ENCODE assay signal across 11 cellular contexts in the genomic region with DNA sequence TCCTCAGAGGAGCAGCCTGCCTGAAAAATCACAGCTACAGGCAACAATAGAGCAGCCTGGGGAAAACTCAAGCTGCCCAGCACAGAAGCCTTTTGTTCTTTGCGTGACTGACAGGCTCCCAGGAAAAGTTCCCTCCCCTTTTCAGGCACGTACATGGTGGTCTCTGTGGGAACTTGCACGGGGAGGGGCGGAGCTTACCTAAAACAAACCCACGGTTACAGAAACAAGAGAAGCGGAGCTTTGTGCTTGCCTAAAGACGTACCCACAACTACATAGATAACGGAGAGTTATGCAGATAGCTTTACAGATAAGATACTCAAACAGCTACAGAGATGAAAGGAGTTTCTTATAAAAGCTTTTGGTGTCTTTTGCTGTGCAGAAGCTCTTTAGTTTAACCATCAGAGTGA. TPM values are rescaled to one million over a fixed set of nuclear protein-coding genes. Genes with fewer than 3 reads are reported as not detected.
DNase-seq lines count a peak whose midpoint lies in the region; ATAC-seq and TF ChIP-seq lines count a peak whose summit lies in the region.
"Had no signal": no experiment of that assay in that cellular context is flagged by ENCODE, and none has a peak within 500 bp of the region (broad histone marks: within the 10 kb centered on the region; RNA-seq: fewer than 3 reads in every experiment).

No MANE protein-coding gene starts in this region.

- no peak overlapping the region for H2AFZ ChIP-seq in GM23338

- DNase-seq in GM23338 (ENCODE audit: low spot score): peak; percentile 81
- DNase-seq in RPMI7951 (ENCODE audit: low read depth): peak; percentile 34
- DNase-seq in central memory CD8-positive, alpha-beta T cell (ENCODE audit: low spot score in 2 of 2): no peak
- DNase-seq in neural crest cell (ENCODE audit: low read depth, low spot score): peak; percentile 67
- no peak for DNase-seq in NCI-H2029 (lab: John Stamatoyannopoulos, UW)
- no peak for DNase-seq in suprapubic skin (ENCODE audit: low spot score in 2 of 2)
- DNase-seq in activated gamma-delta T cell (lab: John Stamatoyannopoulos, UW): no peak
- DNase-seq: NCI-H187, sigmoid colon had no signal

- H3K4me3 Mint-ChIP-seq in GM23338: no peak overlapping the region
- H3K4me3 Mint-ChIP-seq in central memory CD8-positive, alpha-beta T cell: peak overlapping the region; percentile 8
- peak overlapping the region; percentile 50 for H3K4me3 Mint-ChIP-seq in neural crest cell

- H3K36me3 Mint-ChIP-seq in GM23338 (ENCODE audit: low read depth) (peaks cover 10% of the 10 kb centered on the region; the same call in 2 of the 3 replicates), neural crest cell (ENCODE audit: low read depth) (peaks cover 3% of the 10 kb centered on the region)
- peaks cover 11% of the 10 kb centered on the region for H3K36me3 Mint-ChIP-seq in central memory CD8-positive, alpha-beta T cell (ENCODE audit: insufficient read depth)

- H3K9me3 Mint-ChIP-seq in GM23338 (no peaks in the 10 kb centered on the region), neural crest cell (no peaks in the 10 kb centered on the region)
- H3K9me3 Mint-ChIP-seq in central memory CD8-positive, alpha-beta T cell: no peaks in the 10 kb centered on the region

- H3K9me2 ChIP-seq in GM23338 (ENCODE audit: insufficient read depth): no peaks in the 10 kb centered on the region

- peak overlapping the region; percentile 56; the same call in 1 of the 2 replicates for H3K27ac Mint-ChIP-seq in GM23338
- H3K27ac Mint-ChIP-seq in central memory CD8-positive, alpha-beta T cell (ENCODE audit: low read depth): no peak overlapping the region
- H3K27ac Mint-ChIP-seq in neural crest cell (ENCODE audit: unreplicated experiment): peak overlapping the region; percentile 23

- no peaks in the 10 kb centered on the region for H3F3A ChIP-seq in GM23338 (replicated peaks; ENCODE audit: low read depth)

- H3K4me3 ChIP-seq in GM23338 (no peak overlapping the region), suprapubic skin (no peak overlapping the region)
- H3K4me3 ChIP-seq: sigmoid colon had no signal

- no peak for TF ChIP-seq CTCF in GM23338 (conservative IDR thresholded peaks at IDR 0.05; ENCODE audit: low read depth in 2 of 2)
- TF ChIP-seq CTCF in neural crest cell (conservative IDR thresholded peaks at IDR 0.05): no peak
- no peak for TF ChIP-seq CTCF in suprapubic skin (IDR thresholded peaks at IDR 0.05)

- H3K79me2 ChIP-seq in GM23338 (replicated peaks; ENCODE audit: insufficient read depth): no peaks in the 10 kb centered on the region

- H3K4me1 ChIP-seq in GM23338 (ENCODE audit: insufficient read depth): peaks cover 9% of the 10 kb centered on the region; the same call in 1 of the 2 replicates
- peaks cover 7% of the 10 kb centered on the region for H3K4me1 ChIP-seq in suprapubic skin
- H3K4me1 ChIP-seq: sigmoid colon had no signal

- H3K9me3 ChIP-seq in suprapubic skin: no peaks in the 10 kb centered on the region
- H3K9me3 ChIP-seq: sigmoid colon had no signal

- H3K27me3 Mint-ChIP-seq in GM23338 (ENCODE audit: insufficient read depth, low read depth, poor library complexity) (peaks cover 2% of the 10 kb centered on the region), neural crest cell (ENCODE audit: low read depth) (no peaks in the 10 kb centered on the region)
- no peaks in the 10 kb centered on the region for H3K27me3 Mint-ChIP-seq in central memory CD8-positive, alpha-beta T cell

- H3K27ac ChIP-seq in GM23338 (ENCODE audit: low read depth) (no peak overlapping the region), suprapubic skin (no peak overlapping the region)
- H3K27ac ChIP-seq: sigmoid colon had no signal

- no peak for TF ChIP-seq POLR2A in suprapubic skin (IDR thresholded peaks at IDR 0.05)

- H3K4me2 ChIP-seq in GM23338: peak overlapping the region; percentile 67; the same call in 1 of the 2 replicates

- H4K20me1 ChIP-seq in GM23338 (replicated peaks; ENCODE audit: insufficient read depth): no peaks in the 10 kb centered on the region

- WGBS in suprapubic skin: 59% methylated on average over 8 of the region's 8 CpGs

- ATAC-seq in GM23338 (peak; percentile 95), HG02938 (IDR thresholded peaks at IDR 0.05; ENCODE audit: unreplicated experiment) (no peak)
- peak; percentile 46 for ATAC-seq in central memory CD8-positive, alpha-beta T cell (replicated peaks; ENCODE audit: extremely low read depth, poor library complexity, severe bottlenecking)

- H3K36me3 ChIP-seq in GM23338 (ENCODE audit: insufficient read depth) (no peaks in the 10 kb centered on the region), suprapubic skin (peaks cover 31% of the 10 kb centered on the region)

- H3K4me1 Mint-ChIP-seq in GM23338 (peaks cover 13% of the 10 kb centered on the region), neural crest cell (peaks cover 22% of the 10 kb centered on the region)
- H3K4me1 Mint-ChIP-seq in central memory CD8-positive, alpha-beta T cell: peaks cover 22% of the 10 kb centered on the region

- no peaks in the 10 kb centered on the region for H3K27me3 ChIP-seq in GM23338 (ENCODE audit: insufficient read depth)
- no peaks in the 10 kb centered on the region for H3K27me3 ChIP-seq in suprapubic skin
- H3K27me3 ChIP-seq: sigmoid colon had no signal

- no peak for TF ChIP-seq EP300 in suprapubic skin (IDR thresholded peaks at IDR 0.05)

TF ChIP-seq in GM23338, 12 proteins besides CTCF, POLR2A, EP300 and RAD21:
- no peak for TF ChIP-seq CREB1 (CRISPR knock-in tag; IDR thresholded peaks at IDR 0.05; ENCODE audit: low read depth)
- TF ChIP-seq ETS1 (IDR thresholded peaks at IDR 0.05): no peak
- no peak for TF ChIP-seq ZNF114 (CRISPR knock-in tag; IDR thresholded peaks at IDR 0.05)
- TF ChIP-seq NANOG (IDR thresholded peaks at IDR 0.05; ENCODE audit: borderline replicate concordance): no peak
- TF ChIP-seq STAT1 (IDR thresholded peaks at IDR 0.05; ENCODE audit: unreplicated experiment): no peak
- TF ChIP-seq ZNF331 (CRISPR knock-in tag; IDR thresholded peaks at IDR 0.05; ENCODE audit: low read depth): no peak

RNA-seq across cellular contexts. Expression of gene ETFB, which starts 11.4 kb away (rescaled TPM):
- total RNA-seq in GM23338 (2014; rRNA removed; shearing (Covaris generic)): 37.3 and 42.3 TPM in 2 replicates
- 59.3 and 63.4 TPM in 2 replicates for polyA plus RNA-seq in GM23338 (2016; fragmentation: Nextera tagmentation; extraction: Ambion mirVana)
- total RNA-seq in RPMI7951 (2014; rRNA removed; shearing (Covaris generic)): 158 and 206 TPM in 2 replicates
- total RNA-seq in neural crest cell: 41.1 and 42.4 TPM in 2 replicates
- 10 to 100 TPM; 56.7 to 69.7 (median 63.6) TPM for total RNA-seq in suprapubic skin

RNA-seq across cellular contexts. Expression of gene VSIG10L, which starts 12.8 kb away (rescaled TPM):
- total RNA-seq in GM23338 (2014; rRNA removed; shearing (Covaris generic)): 8.5 and 10.4 TPM in 2 replicates
- 9.6 and 9.8 TPM in 2 replicates for polyA plus RNA-seq in GM23338 (2016; fragmentation: Nextera tagmentation; extraction: Ambion mirVana)
- total RNA-seq in RPMI7951 (2014; rRNA removed; shearing (Covaris generic)): 1.3 and 1.7 TPM in 2 replicates
- total RNA-seq in neural crest cell (3.1 and 3.5 TPM in 2 replicates), suprapubic skin (10 to 100 TPM; 20.4 to 35.6 (median 28.8) TPM)

RNA-seq across cellular contexts. Expression of gene CLDND2, which starts 14.1 kb away (rescaled TPM):
- not detected in 2 replicates for total RNA-seq in GM23338 (2014; rRNA removed; shearing (Covaris generic))
- polyA plus RNA-seq in GM23338 (2016; fragmentation: Nextera tagmentation; extraction: Ambion mirVana): 7.7 and 12.1 TPM in 2 replicates
- 1.2 TPM in 1 of 2 replicates, not detected in the other for total RNA-seq in RPMI7951 (2014; rRNA removed; shearing (Covaris generic))
- total RNA-seq in neural crest cell (0.84 and 1.1 TPM in 2 replicates), suprapubic skin (not detected)
- total RNA-seq: bronchial epithelial cell, sigmoid colon had no signal

RNA-seq across cellular contexts. Expression of gene NKG7, which starts 17.7 kb away (rescaled TPM):
- total RNA-seq in GM23338 (2014; rRNA removed; shearing (Covaris generic)): not detected in 2 replicates
- polyA plus RNA-seq in GM23338 (2016; fragmentation: Nextera tagmentation; extraction: Ambion mirVana): not detected in 2 replicates
- total RNA-seq in RPMI7951 (2014; rRNA removed; shearing (Covaris generic)): not detected in 2 replicates
- total RNA-seq in neural crest cell: not detected in 2 replicates
- total RNA-seq in suprapubic skin: not detected
- total RNA-seq: bronchial epithelial cell had no signal

RNA-seq across cellular contexts. Expression of gene LIM2, which starts 33.0 kb away (rescaled TPM):
- total RNA-seq in GM23338 (2014; rRNA removed; shearing (Covaris generic)): not detected in 2 replicates
- not detected in 2 replicates for polyA plus RNA-seq in GM23338 (2016; fragmentation: Nextera tagmentation; extraction: Ambion mirVana)
- not detected in 2 replicates for total RNA-seq in RPMI7951 (2014; rRNA removed; shearing (Covaris generic))
- total RNA-seq in neural crest cell (not detected in 2 replicates), suprapubic skin (not detected)
- total RNA-seq: bronchial epithelial cell, sigmoid colon had no signal
- polyA plus RNA-seq: sigmoid colon had no signal

Comparison
In these comparisons a context has a peak if more than half of its experiments do, and no peak if none do; other contexts are left out.
1. DNase-seq: peak in GM23338 (single experiment), RPMI7951 (single experiment) and neural crest cell (single experiment); none in central memory CD8-positive, alpha-beta T cell (0 of 2), NCI-H2029 (single experiment), suprapubic skin (0 of 2) and activated gamma-delta T cell (single experiment).